Comparison of ENCODE assay signal across 1 cellular context in the genomic region with DNA sequence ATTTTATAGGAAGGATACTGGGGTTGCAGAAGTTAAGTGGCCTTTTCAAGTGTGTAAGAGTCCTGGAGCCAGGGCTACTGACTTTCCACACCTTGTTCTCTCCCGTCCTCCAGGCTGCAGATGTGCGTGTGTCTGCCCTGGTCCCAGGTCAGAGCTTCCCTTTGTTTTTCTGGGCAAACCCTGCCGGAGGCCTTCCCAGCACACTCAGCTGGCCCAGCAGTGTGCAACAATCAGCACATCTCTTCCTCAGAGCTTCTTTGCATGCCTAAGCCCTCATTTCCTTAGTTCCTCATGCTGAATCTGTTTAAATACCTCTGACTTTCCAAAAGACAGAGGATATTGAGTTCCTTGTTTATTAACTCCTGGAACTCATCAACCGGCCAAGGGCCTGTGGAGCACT.
TF ChIP-seq lines count a peak whose summit lies in the region.

No MANE protein-coding gene starts in this region.

TF ChIP-seq in H1, 55 proteins besides CTCF, POLR2A, EP300 and RAD21 (continued from another document):
- TF ChIP-seq SIRT6 (IDR thresholded peaks at IDR 0.05; ENCODE audit: low read length): no peak
- no peak for TF ChIP-seq SAP30 (IDR thresholded peaks at IDR 0.05; ENCODE audit: insufficient read depth, insufficient replicate concordance, low read length)
- no peak for TF ChIP-seq RNF2 (IDR thresholded peaks at IDR 0.05; ENCODE audit: borderline replicate concordance, low read depth, low read length, missing control alignments, poor library complexity, severe bottlenecking)
- no peak for TF ChIP-seq EZH2 (IDR thresholded peaks at IDR 0.05; ENCODE audit: low read depth, low read length, severe bottlenecking)
